15 cellular contexts compared by ENCODE assay signal in genomic region chr5:122170630-122171029, GRCh38. TPM values are rescaled to one million over a fixed set of nuclear protein-coding genes. Genes with fewer than 3 reads are reported as not detected.
A peak's percentile ranks its signal among the peaks of the same experiment; 100 is the strongest.
DNase-seq lines count a peak whose midpoint lies in the region; ATAC-seq, FAIRE-seq and TF ChIP-seq lines count a peak whose summit lies in the region.
"Had no signal": no experiment of that assay in that cellular context is flagged by ENCODE, and none has a peak within 500 bp of the region (broad histone marks: within the 10 kb centered on the region; RNA-seq: fewer than 3 reads in every experiment).

No MANE protein-coding gene starts in this region.

- no peak for DNase-seq in H54 (ENCODE audit: insufficient read length, low spot score)
- DNase-seq in RWPE1 (ENCODE audit: low spot score): peak; percentile 55
- peak; percentile 15 for DNase-seq in endothelial cell of umbilical vein (ENCODE audit: low read depth, low spot score)
- peak; percentile 40 for DNase-seq in neural progenitor cell (ENCODE audit: low spot score)
- no peak for DNase-seq in stimulated activated CD8-positive, alpha-beta memory T cell treated with anti-CD3 and anti-CD28 coated beads, Interleukin-4, amount 100 ng/mL, for 48 hours
- no peak for DNase-seq in DMS53 treated with DMSO at 0.1 percent for 48 hours (lab: John Stamatoyannopoulos, UW; ENCODE audit: unreplicated experiment)
- DNase-seq in midbrain (lab: John Stamatoyannopoulos, UW): no peak
- DNase-seq: activated CD4-positive, alpha-beta T cell treated with anti-CD3 and anti-CD28 coated beads, Interleukin-2, amount 10 ng/mL, durations not matched to agents 24 days and 14 days; DMS79; naive thymus-derived CD8-positive, alpha-beta T cell; NCI-H2171 treated with DMSO at 0.1 percent for 48 hours had no signal

- H3K4me2 ChIP-seq in endothelial cell of umbilical vein (ENCODE audit: insufficient read depth, low read length) (no peak overlapping the region), neural progenitor cell (peak overlapping the region; percentile 34)

- no peak for ATAC-seq in HG03280 (IDR thresholded peaks at IDR 0.05; ENCODE audit: unreplicated experiment)
- ATAC-seq: GM12878; naive thymus-derived CD8-positive, alpha-beta T cell had no signal

- H2AFZ ChIP-seq in endothelial cell of umbilical vein (ENCODE audit: low read depth, low read length): no peak overlapping the region
- H2AFZ ChIP-seq in neural progenitor cell (replicated peaks): peak overlapping the region; percentile 0

- H3F3A ChIP-seq in neural progenitor cell (ENCODE audit: low read depth): no peaks in the 10 kb centered on the region

- H3K9ac ChIP-seq in endothelial cell of umbilical vein (replicated peaks; ENCODE audit: extremely low read depth, insufficient read depth, low read length) (no peak overlapping the region), neural progenitor cell (no peak overlapping the region)

- no peaks in the 10 kb centered on the region for H3K27me3 ChIP-seq in endothelial cell of umbilical vein (ENCODE audit: control insufficient read depth in 2 of 2, insufficient read depth in 2 of 2, low read length in 2 of 2)
- H3K27me3 ChIP-seq in neural progenitor cell: no peaks in the 10 kb centered on the region

- no peak overlapping the region for H3K4me3 Mint-ChIP-seq in neural progenitor cell
- H3K4me3 Mint-ChIP-seq: activated CD4-positive, alpha-beta T cell treated with anti-CD3 and anti-CD28 coated beads, Interleukin-2, amount 10 ng/mL, durations not matched to agents 24 days and 14 days; B cell; naive thymus-derived CD8-positive, alpha-beta T cell had no signal

- peak; percentile 88 for FAIRE-seq in H54 (lab: Jason Lieb, UNC)
- peak; percentile 80 for FAIRE-seq in endothelial cell of umbilical vein (lab: Jason Lieb, UNC)
- FAIRE-seq: GM12878 had no signal

- no peaks in the 10 kb centered on the region for H3K36me3 ChIP-seq in endothelial cell of umbilical vein (ENCODE audit: control insufficient read depth in 2 of 2, extremely low read depth in 1 of 2, insufficient read depth in 2 of 2, low read length in 2 of 2)
- no peaks in the 10 kb centered on the region for H3K36me3 ChIP-seq in neural progenitor cell

- intact Hi-C loops in endothelial cell of umbilical vein (cut with micrococcal nuclease): no loop called here

- no peaks in the 10 kb centered on the region for H3K9me1 ChIP-seq in endothelial cell of umbilical vein (replicated peaks; ENCODE audit: control insufficient read depth, extremely low read depth, insufficient read depth, low read length)

- H3K9me3 ChIP-seq in endothelial cell of umbilical vein (replicated peaks; ENCODE audit: control insufficient read depth, insufficient read depth, low read length): no peaks in the 10 kb centered on the region
- no peaks in the 10 kb centered on the region for H3K9me3 ChIP-seq in neural progenitor cell (ENCODE audit: low read depth)

- H3K36me3 Mint-ChIP-seq in neural progenitor cell: no peaks in the 10 kb centered on the region
- H3K36me3 Mint-ChIP-seq: naive thymus-derived CD8-positive, alpha-beta T cell had no signal

- H3K4me1 ChIP-seq in endothelial cell of umbilical vein (ENCODE audit: control insufficient read depth, extremely low read depth, insufficient read depth, low read length): no peaks in the 10 kb centered on the region
- H3K4me1 ChIP-seq in neural progenitor cell: peaks cover 14% of the 10 kb centered on the region

- BruUV-seq in endothelial cell of umbilical vein (replicated peaks; lab: Mats Ljungman, UMichigan): no TSS peak

- no peak for TF ChIP-seq POLR2A in H54 (IDR thresholded peaks at IDR 0.05; ENCODE audit: low read depth, low read length)
- TF ChIP-seq POLR2A in endothelial cell of umbilical vein (IDR thresholded peaks at IDR 0.05; ENCODE audit: low read depth, low read length): no peak

- CTCF ChIA-PET in RWPE1 (lab: Yijun Ruan, JAX): interaction anchor here (1.1 to 2.4 kb wide), 2 partner anchors 14 to 79 kb away, joined by 3 to 7 read pairs; no protein-coding TSS in a partner anchor
- CTCF ChIA-PET in endothelial cell of umbilical vein (lab: Charles Lee): interaction anchor here (1.0 to 2.6 kb wide), 9 partner anchors 11 to 79 kb away, joined by 3 to 12 read pairs (median 5); no protein-coding TSS in a partner anchor

- H3K9me3 Mint-ChIP-seq in neural progenitor cell: no peaks in the 10 kb centered on the region
- H3K9me3 Mint-ChIP-seq: activated CD4-positive, alpha-beta T cell treated with anti-CD3 and anti-CD28 coated beads, Interleukin-2, amount 10 ng/mL, durations not matched to agents 24 days and 14 days; naive thymus-derived CD8-positive, alpha-beta T cell had no signal

- H3K79me2 ChIP-seq in endothelial cell of umbilical vein (ENCODE audit: control insufficient read depth, insufficient read depth, low read length) (no peaks in the 10 kb centered on the region), neural progenitor cell (ENCODE audit: low read depth) (no peaks in the 10 kb centered on the region)

- no peaks in the 10 kb centered on the region for H4K20me1 ChIP-seq in endothelial cell of umbilical vein (replicated peaks; ENCODE audit: control insufficient read depth, extremely low read depth, insufficient read depth, low read length)
- H4K20me1 ChIP-seq in neural progenitor cell (ENCODE audit: low read depth): no peaks in the 10 kb centered on the region

- peak overlapping the region; percentile 53 for H3K27ac Mint-ChIP-seq in neural progenitor cell
- H3K27ac Mint-ChIP-seq: activated CD4-positive, alpha-beta T cell treated with anti-CD3 and anti-CD28 coated beads, Interleukin-2, amount 10 ng/mL, durations not matched to agents 24 days and 14 days; B cell; naive thymus-derived CD8-positive, alpha-beta T cell had no signal

- peaks cover 3% of the 10 kb centered on the region for H3K27me3 Mint-ChIP-seq in neural progenitor cell (ENCODE audit: insufficient read depth, low read depth)
- H3K27me3 Mint-ChIP-seq: activated CD4-positive, alpha-beta T cell treated with anti-CD3 and anti-CD28 coated beads, Interleukin-2, amount 10 ng/mL, durations not matched to agents 24 days and 14 days had no signal

- no peak overlapping the region for H3K27ac ChIP-seq in RWPE1
- H3K27ac ChIP-seq in endothelial cell of umbilical vein (ENCODE audit: insufficient read depth, low read depth, low read length): no peak overlapping the region
- no peak overlapping the region for H3K27ac ChIP-seq in neural progenitor cell

- H3K4me1 Mint-ChIP-seq in neural progenitor cell: peaks cover 6% of the 10 kb centered on the region
- H3K4me1 Mint-ChIP-seq: activated CD4-positive, alpha-beta T cell treated with anti-CD3 and anti-CD28 coated beads, Interleukin-2, amount 10 ng/mL, durations not matched to agents 24 days and 14 days; B cell; naive thymus-derived CD8-positive, alpha-beta T cell had no signal

- POLR2A ChIA-PET in RWPE1 (lab: Yijun Ruan, JAX; ENCODE audit: low non-redundant PET): no interaction called here
- POLR2A ChIA-PET in endothelial cell of umbilical vein (lab: Charles Lee): no interaction called here

- dilution Hi-C loops in endothelial cell of umbilical vein (cut with MboI; ENCODE audit: extremely low pct_ligation_motif_present, low sequenced_read_pairs): no loop called here

- TF ChIP-seq CTCF in RWPE1 (conservative IDR thresholded peaks at IDR 0.05; ENCODE audit: low read depth): no peak
- no peak for TF ChIP-seq CTCF in endothelial cell of umbilical vein (IDR thresholded peaks at IDR 0.05; ENCODE audit: extremely low read depth in 1 of 2, insufficient read depth in 1 of 2, low read depth in 1 of 2, low read length in 2 of 2)
- TF ChIP-seq CTCF in neural progenitor cell (IDR thresholded peaks at IDR 0.05): no peak

- H3K4me3 ChIP-seq in endothelial cell of umbilical vein (replicated peaks in 1 of 3; ENCODE audit: insufficient read depth in 1 of 3, low read depth in 1 of 3, low read length in 3 of 3) (no peak overlapping the region), neural progenitor cell (no peak overlapping the region)
- H3K4me3 ChIP-seq: GM12878 had no signal

TF ChIP-seq in endothelial cell of umbilical vein, 7 proteins besides CTCF, POLR2A, EP300 and RAD21:
- no peak for TF ChIP-seq FOS (IDR thresholded peaks at IDR 0.05; ENCODE audit: borderline replicate concordance, insufficient read depth, low read length)
- no peak for TF ChIP-seq POLR2AphosphoS5 (IDR thresholded peaks at IDR 0.05; ENCODE audit: insufficient read depth, low read depth, low read length)
- TF ChIP-seq MYC (IDR thresholded peaks at IDR 0.05; ENCODE audit: low read depth, low read length): no peak
- no peak for TF ChIP-seq MAX (IDR thresholded peaks at IDR 0.05; ENCODE audit: insufficient read depth, insufficient read length)
- no peak for TF ChIP-seq JUN (IDR thresholded peaks at IDR 0.05; ENCODE audit: borderline replicate concordance, insufficient read depth, insufficient read length, low read depth)
- TF ChIP-seq GATA2 (IDR thresholded peaks at IDR 0.05; ENCODE audit: insufficient read depth, insufficient read length, low read depth, low read length): no peak
- no peak for TF ChIP-seq EZH2 (IDR thresholded peaks at IDR 0.05; ENCODE audit: borderline replicate concordance, low read depth, low read length, severe bottlenecking)

RNA-seq across cellular contexts. Expression of gene ZNF474, which starts 41.3 kb away (rescaled TPM):
- total RNA-seq in endothelial cell of umbilical vein: 0.16 TPM in 1 of 2 replicates, not detected in the other
- polyA plus RNA-seq in endothelial cell of umbilical vein: 0.03 TPM in 2 replicates
- 0.03 and 0.04 TPM in 2 replicates for polyA plus RNA-seq in endothelial cell of umbilical vein (2011; cell fraction: cytosol; rRNA removed)
- 0.24 and 0.38 TPM in 2 replicates for polyA plus RNA-seq in endothelial cell of umbilical vein (2011; cell fraction: nucleus; rRNA removed)
- polyA plus RNA-seq in endothelial cell of umbilical vein (2012): not detected in 2 replicates
- not detected in 2 replicates for polyA minus RNA-seq in endothelial cell of umbilical vein
- not detected for polyA minus RNA-seq in endothelial cell of umbilical vein (2011; cell fraction: cytosol; rRNA and poly(A)+ RNA removed)
- polyA minus RNA-seq in endothelial cell of umbilical vein (2011; cell fraction: nucleus; rRNA and poly(A)+ RNA removed): 0.29 and 0.63 TPM in 2 replicates
- total RNA-seq in neural progenitor cell (ENCODE audit: low replicate concordance): 0.40 and 1.3 TPM in 2 replicates
- total RNA-seq: activated CD4-positive, alpha-beta T cell treated with anti-CD3 and anti-CD28 coated beads, Interleukin-2, amount 10 ng/mL, durations not matched to agents 24 days and 14 days; B cell; OCI-LY7 had no signal
- polyA plus RNA-seq: naive thymus-derived CD8-positive, alpha-beta T cell had no signal

Comparison
In these comparisons a context has a peak if more than half of its experiments do, and no peak if none do; other contexts are left out.
1. DNase-seq: peak in RWPE1 (single experiment), endothelial cell of umbilical vein (single experiment) and neural progenitor cell (single experiment); none in H54 (single experiment), stimulated activated CD8-positive, alpha-beta memory T cell treated with anti-CD3 and anti-CD28 coated beads, Interleukin-4, amount 100 ng/mL, for 48 hours (single experiment), DMS53 treated with DMSO at 0.1 percent for 48 hours (single experiment) and midbrain (single experiment).